Comparison of ENCODE assay signal across 16 cellular contexts in genomic region chr22:37569921-37570660, GRCh38. TPM values are rescaled to one million over a fixed set of nuclear protein-coding genes. Genes with fewer than 3 reads are reported as not detected.
DNase-seq lines count a peak whose midpoint lies in the region; ATAC-seq, FAIRE-seq and TF ChIP-seq lines count a peak whose summit lies in the region.
"Had no signal": no experiment of that assay in that cellular context is flagged by ENCODE, and none has a peak within 500 bp of the region (broad histone marks: within the 10 kb centered on the region; RNA-seq: fewer than 3 reads in every experiment).

No MANE protein-coding gene starts in this region.

- H3K27me3 ChIP-seq in OCI-LY3 (ENCODE audit: low read depth, low read length) (peaks cover 9% of the 10 kb centered on the region), dorsolateral prefrontal cortex (no peaks in the 10 kb centered on the region), upper lobe of left lung (no peaks in the 10 kb centered on the region)

- H3K9me3 ChIP-seq in OCI-LY3 (ENCODE audit: insufficient read depth, low read length), result no peaks in the 10 kb centered on the region
- no peaks in the 10 kb centered on the region for H3K9me3 ChIP-seq in upper lobe of left lung

- intact Hi-C loops in dorsolateral prefrontal cortex (cut with DNase I), result no loop called here

- no peak for TF ChIP-seq EP300 in upper lobe of left lung (IDR thresholded peaks at IDR 0.05)

- FAIRE-seq in D721Med (lab: Jason Lieb, UNC), result no peak
- FAIRE-seq: G401.6 had no signal

- H3K4me1 ChIP-seq in OCI-LY3 (ENCODE audit: low read length) (peaks cover 25% of the 10 kb centered on the region), upper lobe of left lung (peaks cover 46 to 65% (median 47%) of the 10 kb centered on the region in 4 donors)

- H3K4me3 ChIP-seq in OCI-LY3 (ENCODE audit: low read length) (no peak overlapping the region), dorsolateral prefrontal cortex (no peak overlapping the region), upper lobe of left lung (no peak overlapping the region)

- H3K79me2 ChIP-seq in OCI-LY3 (ENCODE audit: low read length), result no peaks in the 10 kb centered on the region

- H3K27ac ChIP-seq in OCI-LY3 (ENCODE audit: low read length) (no peak overlapping the region), dorsolateral prefrontal cortex (peak overlapping the region; percentile 40 to 100 (median 98)), upper lobe of left lung (peak overlapping the region; percentile 49 to 83 (median 67))

- ATAC-seq in upper lobe of left lung (ENCODE audit: low FRiP score in 2 of 2) (no peak), GM21619 (IDR thresholded peaks at IDR 0.05; ENCODE audit: unreplicated experiment) (no peak)
- ATAC-seq: stimulated activated memory B cell treated with anti-CD40 and anti-IgM and Interleukin-4, amounts not matched to agents 10 μg/mL and 1 μg/mL and 100 μg/mL, for 72 hours had no signal

- H3K36me3 ChIP-seq in OCI-LY3 (replicated peaks; ENCODE audit: low read depth, low read length) (no peaks in the 10 kb centered on the region), upper lobe of left lung (peaks cover 5 to 36% (median 17%) of the 10 kb centered on the region in 4 donors)

- TF ChIP-seq CTCF in OCI-LY3 (IDR thresholded peaks at IDR 0.05; ENCODE audit: low read depth, low read length) (no peak), dorsolateral prefrontal cortex (IDR thresholded peaks at IDR 0.05 in 54 of 56, conservative IDR thresholded peaks at IDR 0.05 in 2 of 56; ENCODE audit: low read depth in 1 of 56, partially characterized antibody in 56 of 56) (no peak), upper lobe of left lung (IDR thresholded peaks at IDR 0.05) (no peak), D721Med (IDR thresholded peaks at IDR 0.05; ENCODE audit: insufficient read depth, missing control alignments) (no peak)

- TF ChIP-seq POLR2A in upper lobe of left lung (IDR thresholded peaks at IDR 0.05), result peak in 1 of 4 donors; percentile 5

- WGBS in upper lobe of left lung, 2 donors, result 53 to 66% methylated on average over 9 of the region's 9 CpGs

- H4K20me1 ChIP-seq in OCI-LY3 (ENCODE audit: insufficient read depth, low read length), result no peaks in the 10 kb centered on the region

- H2AFZ ChIP-seq in OCI-LY3 (ENCODE audit: low read depth, low read length), result peak overlapping the region; percentile 72; the same call in 1 of the 2 replicates

- H3K4me2 ChIP-seq in OCI-LY3 (ENCODE audit: low read length), result no peak overlapping the region; the same call in 1 of the 2 replicates

- DNase-seq in dorsolateral prefrontal cortex (no peak), mucosa of gallbladder (ENCODE audit: low spot score) (peak; percentile 64), upper lobe of left lung (peak in 1 of 2 donors; percentile 82), D721Med (ENCODE audit: insufficient read length, low spot score) (no peak), NCI-H510A treated with DMSO at 0.1 percent for 48 hours (lab: John Stamatoyannopoulos, UW) (no peak)
- DNase-seq: CD4-positive, CD25-positive, alpha-beta regulatory T cell; NCI-H1092; Right ventricle myocardium superior; stimulated activated CD4-positive, alpha-beta T cell treated with anti-CD3 and anti-CD28 coated beads, Interleukin-4, amount 100 ng/mL, for 1 hour had no signal

- no peak overlapping the region for H3K9ac ChIP-seq in OCI-LY3 (ENCODE audit: low read length)

RNA-seq across cellular contexts. Expression of gene LGALS2, which starts 9.8 kb away (rescaled TPM):
- total RNA-seq in dorsolateral prefrontal cortex (1 to 10 TPM in 3 of 120 experiments, not detected in 117; 1.4 to 2.5 (median 1.5) TPM), mucosa of gallbladder (776 TPM), upper lobe of left lung (1 to 10 TPM in 3 of 6 donors, not detected in 3; 1.4 to 4.2 (median 2.0) TPM)
- total RNA-seq: CD4-positive, CD25-positive, alpha-beta regulatory T cell; cerebellum; fibroblast of lung; H4; Right ventricle myocardium superior had no signal

RNA-seq across cellular contexts. Expression of gene CDC42EP1, which starts 9.8 kb away (rescaled TPM):
- 100 to 1,000 TPM in 9 of 120 experiments, 10 to 100 TPM in 111; 12.4 to 203 (median 48.3) TPM for total RNA-seq in dorsolateral prefrontal cortex
- 186 TPM for total RNA-seq in mucosa of gallbladder
- 10 to 100 TPM; 38.8 to 81.7 (median 67.5) TPM for total RNA-seq in upper lobe of left lung
- total RNA-seq: CD4-positive, CD25-positive, alpha-beta regulatory T cell had no signal

RNA-seq across cellular contexts. Expression of gene GGA1, which starts 38.5 kb away (rescaled TPM):
- total RNA-seq in dorsolateral prefrontal cortex (10 to 100 TPM; 45.6 to 94.6 (median 65.5) TPM), mucosa of gallbladder (81.5 TPM), upper lobe of left lung (100 to 1,000 TPM in 2 of 6 donors, 10 to 100 TPM in 4; 52.4 to 226 (median 68.3) TPM)

RNA-seq across cellular contexts. Expression of gene CARD10, which starts 50.9 kb away (rescaled TPM):
- 1 to 10 TPM; 1.0 to 7.3 (median 2.8) TPM for total RNA-seq in dorsolateral prefrontal cortex
- 62.8 TPM for total RNA-seq in mucosa of gallbladder
- 10 to 100 TPM in 4 of 6 donors, 1 to 10 TPM in 2; 6.2 to 19.8 (median 13.6) TPM for total RNA-seq in upper lobe of left lung
- total RNA-seq: CD4-positive, CD25-positive, alpha-beta regulatory T cell had no signal

Comparison
In these comparisons a context has a peak if more than half of its experiments do, and no peak if none do; other contexts are left out.
1. RNA of gene LGALS2, which starts 9.8 kb away (total RNA-seq): 776 TPM in mucosa of gallbladder (single experiment); 1.4 to 4.2 TPM in upper lobe of left lung and 1.4 to 2.5 TPM in dorsolateral prefrontal cortex; every median in the first group is over 100 times any median in the second.